In the genomic region with DNA sequence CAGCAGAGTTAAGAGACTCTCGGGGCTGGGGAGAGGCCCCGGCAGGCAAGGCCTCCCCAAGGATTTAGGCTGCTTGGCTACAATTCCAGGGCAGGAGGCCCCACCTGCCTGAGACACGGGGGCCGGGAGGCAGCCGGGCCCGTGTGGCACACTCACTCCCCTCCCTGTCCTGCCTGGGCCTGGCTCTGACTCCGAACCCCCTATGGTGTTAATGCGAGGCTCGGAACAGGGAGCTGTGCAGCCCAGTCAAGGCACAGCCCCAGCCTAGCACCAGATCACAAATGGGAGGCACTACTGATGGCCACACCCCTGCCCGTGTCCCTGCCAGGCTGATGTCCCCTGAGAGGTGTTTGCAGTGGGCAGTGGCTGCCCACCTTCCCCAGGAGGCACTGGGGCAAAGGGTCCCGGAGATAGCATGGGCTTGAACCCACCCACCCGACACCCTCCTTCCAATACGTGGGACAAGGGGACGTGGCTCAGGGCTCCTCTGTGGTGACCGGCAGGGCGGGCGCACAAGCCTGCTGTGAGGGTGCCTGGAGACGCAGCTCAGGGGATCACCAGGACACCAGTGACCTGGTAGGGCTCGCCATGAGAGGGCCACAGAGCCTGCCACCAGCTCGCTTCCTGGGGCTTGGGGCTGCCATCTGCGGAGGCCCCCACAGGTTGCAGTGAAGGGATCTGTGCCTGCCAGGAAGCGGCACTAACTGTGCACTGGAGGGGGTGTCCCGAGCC, we compare ENCODE assay signal across 1 cellular context.
TF ChIP-seq lines count a peak whose summit lies in the region.

No MANE protein-coding gene starts in this region.

TF ChIP-seq in IMR-90, 13 proteins besides CTCF, POLR2A, EP300 and RAD21:
- TF ChIP-seq MAFK (IDR thresholded peaks at IDR 0.05; ENCODE audit: low read depth, low read length) (no peak), FOS (IDR thresholded peaks at IDR 0.05; ENCODE audit: low read depth, low read length) (no peak), NFE2L2 (IDR thresholded peaks at IDR 0.05; ENCODE audit: low read depth, low read length) (no peak), BHLHE40 (IDR thresholded peaks at IDR 0.05; ENCODE audit: low read depth, low read length) (no peak), CHD1 (IDR thresholded peaks at IDR 0.05; ENCODE audit: low read depth, low read length) (no peak), RCOR1 (IDR thresholded peaks at IDR 0.05; ENCODE audit: insufficient replicate concordance, low read length) (no peak), MXI1 (IDR thresholded peaks at IDR 0.05; ENCODE audit: borderline replicate concordance, low read depth, low read length) (no peak), MAZ (IDR thresholded peaks at IDR 0.05; ENCODE audit: borderline replicate concordance, low read depth, low read length) (no peak)
- TF ChIP-seq, protein P1, sequence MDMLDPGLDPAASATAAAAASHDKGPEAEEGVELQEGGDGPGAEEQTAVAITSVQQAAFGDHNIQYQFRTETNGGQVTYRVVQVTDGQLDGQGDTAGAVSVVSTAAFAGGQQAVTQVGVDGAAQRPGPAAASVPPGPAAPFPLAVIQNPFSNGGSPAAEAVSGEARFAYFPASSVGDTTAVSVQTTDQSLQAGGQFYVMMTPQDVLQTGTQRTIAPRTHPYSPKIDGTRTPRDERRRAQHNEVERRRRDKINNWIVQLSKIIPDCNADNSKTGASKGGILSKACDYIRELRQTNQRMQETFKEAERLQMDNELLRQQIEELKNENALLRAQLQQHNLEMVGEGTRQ (IDR thresholded peaks at IDR 0.05; ENCODE audit: low read depth, low read length), result no peak
- TF ChIP-seq, protein P2, sequence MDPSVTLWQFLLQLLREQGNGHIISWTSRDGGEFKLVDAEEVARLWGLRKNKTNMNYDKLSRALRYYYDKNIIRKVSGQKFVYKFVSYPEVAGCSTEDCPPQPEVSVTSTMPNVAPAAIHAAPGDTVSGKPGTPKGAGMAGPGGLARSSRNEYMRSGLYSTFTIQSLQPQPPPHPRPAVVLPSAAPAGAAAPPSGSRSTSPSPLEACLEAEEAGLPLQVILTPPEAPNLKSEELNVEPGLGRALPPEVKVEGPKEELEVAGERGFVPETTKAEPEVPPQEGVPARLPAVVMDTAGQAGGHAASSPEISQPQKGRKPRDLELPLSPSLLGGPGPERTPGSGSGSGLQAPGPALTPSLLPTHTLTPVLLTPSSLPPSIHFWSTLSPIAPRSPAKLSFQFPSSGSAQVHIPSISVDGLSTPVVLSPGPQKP (IDR thresholded peaks at IDR 0.05; ENCODE audit: borderline replicate concordance, low read depth, low read length), result no peak
